In the genomic region with DNA sequence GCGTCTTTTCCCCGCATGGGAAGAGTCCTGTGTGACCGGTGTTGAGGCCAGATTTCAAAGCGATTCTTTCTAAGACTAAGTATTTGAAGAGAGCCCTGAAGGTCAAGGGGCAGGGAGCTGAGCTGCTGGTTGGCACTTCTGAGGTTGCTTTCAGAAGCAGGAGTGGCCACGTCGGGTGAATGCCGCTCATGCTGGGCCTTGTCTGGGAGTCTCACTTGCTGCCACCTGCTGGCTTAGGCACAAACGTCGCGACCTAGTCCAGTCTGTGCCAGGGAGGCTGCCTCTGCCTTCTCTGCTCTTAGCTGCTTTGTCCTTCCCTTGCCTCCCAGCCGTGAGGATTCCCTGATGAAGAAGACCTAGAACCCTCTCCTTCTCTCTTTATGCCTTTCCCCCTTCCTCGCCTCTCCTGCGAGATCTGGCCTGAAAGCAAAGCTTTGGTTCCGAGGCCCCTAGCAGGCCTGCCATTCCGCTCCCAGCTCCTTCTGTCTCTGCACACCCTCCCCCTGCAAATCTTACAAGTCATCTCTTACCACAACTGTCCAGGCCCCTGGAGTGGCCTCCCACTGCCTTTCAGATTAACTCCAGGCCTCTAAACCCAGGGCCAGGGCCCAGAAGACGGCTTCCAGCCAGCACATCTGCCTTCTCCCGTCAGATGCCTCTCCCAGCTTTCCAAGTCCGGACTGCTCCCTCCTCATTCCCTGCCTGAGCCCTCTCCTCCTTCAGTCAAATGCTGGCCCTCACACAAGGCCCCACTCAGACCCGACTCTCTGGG, we compare ENCODE assay signal across 8 cellular contexts. TPM values are rescaled to one million over a fixed set of nuclear protein-coding genes. Genes with fewer than 3 reads are reported as not detected.
DNase-seq lines count a peak whose midpoint lies in the region; ATAC-seq and TF ChIP-seq lines count a peak whose summit lies in the region.

No MANE protein-coding gene starts in this region.

- TF ChIP-seq EP300 in stomach (IDR thresholded peaks at IDR 0.05), result no peak

- H3K4me1 ChIP-seq in BLaER1 (peaks cover 46% of the 10 kb centered on the region), stomach (peaks cover 0 to 7% (median 3%) of the 10 kb centered on the region in 4 donors)

- H3K27me3 ChIP-seq in BLaER1 (no peaks in the 10 kb centered on the region), H7 (ENCODE audit: control insufficient read depth, insufficient read depth, low read length) (no peaks in the 10 kb centered on the region), stomach (no peaks in the 10 kb centered on the region)

- H3K36me3 ChIP-seq in BLaER1 (peaks cover 30% of the 10 kb centered on the region), H7 (replicated peaks; ENCODE audit: control insufficient read depth, insufficient read depth, low read length) (peaks cover 5% of the 10 kb centered on the region), stomach (peaks cover 5 to 83% (median 72%) of the 10 kb centered on the region in 4 donors)

- H3K9me3 ChIP-seq in BLaER1 (no peaks in the 10 kb centered on the region), stomach (no peaks in the 10 kb centered on the region)

- peak in 5 of 7 experiments; percentile 17 to 54 (median 29) for TF ChIP-seq CTCF in stomach (IDR thresholded peaks at IDR 0.05)

- H3K27ac ChIP-seq in BLaER1, result peak overlapping the region; percentile 88
- no peak overlapping the region for H3K27ac ChIP-seq in stomach

- ATAC-seq in GM19455 (IDR thresholded peaks at IDR 0.05; ENCODE audit: unreplicated experiment), result no peak

- H3K4me3 ChIP-seq in BLaER1 (no peak overlapping the region), H7 (ENCODE audit: insufficient read depth, low read depth, low read length) (no peak overlapping the region), stomach (no peak overlapping the region)

- DNase-seq in H7 (peak; percentile 81), SW480 (ENCODE audit: low spot score) (peak; percentile 39), cerebellar cortex (ENCODE audit: low spot score) (peak; percentile 42), lung microvascular endothelial cell (ENCODE audit: low read depth in 2 of 2) (peak; percentile 76 to 82), stomach (peak; percentile 72), NCI-H2029 (lab: John Stamatoyannopoulos, UW) (no peak)

- intact Hi-C loops in stomach (cut with DNase I; ENCODE audit: low total_unique reads), result no loop called here

- H4K20me1 ChIP-seq in BLaER1, result no peaks in the 10 kb centered on the region

- peak overlapping the region; percentile 85 for H3K4me2 ChIP-seq in BLaER1

- H3K9ac ChIP-seq in BLaER1, result peak overlapping the region; percentile 70

- TF ChIP-seq POLR2A in stomach (IDR thresholded peaks at IDR 0.05), result no peak

- WGBS in stomach, 5 donors, result 56 to 66% (median 60%) methylated on average over 19 of the region's 19 CpGs

RNA-seq across cellular contexts. Expression of gene CTNS, which starts 11.4 kb away (rescaled TPM):
- total RNA-seq in H7 (2014; rRNA removed; shearing (Covaris generic)), result 9.6 and 17.9 TPM in 2 replicates
- total RNA-seq in lung microvascular endothelial cell (13.3 and 23.4 TPM in 2 replicates), stomach (10 to 100 TPM; 10.5 to 74.5 (median 18.0) TPM)
- polyA plus RNA-seq in stomach, result 1 to 10 TPM; 4.0 to 9.2 (median 5.4) TPM

RNA-seq across cellular contexts. Expression of gene SHPK, which starts 11.9 kb away (rescaled TPM):
- total RNA-seq in H7 (2014; rRNA removed; shearing (Covaris generic)), result 22.9 and 27.0 TPM in 2 replicates
- total RNA-seq in lung microvascular endothelial cell (12.0 and 15.7 TPM in 2 replicates), stomach (10 to 100 TPM; 10.5 to 29.4 (median 12.3) TPM)
- polyA plus RNA-seq in stomach, result 1 to 10 TPM; 4.9 to 5.5 (median 5.1) TPM

RNA-seq across cellular contexts. Expression of gene TAX1BP3, which starts 20.4 kb away (rescaled TPM):
- total RNA-seq in H7 (2014; rRNA removed; shearing (Covaris generic)), result 116 and 122 TPM in 2 replicates
- total RNA-seq in lung microvascular endothelial cell (176 and 204 TPM in 2 replicates), stomach (100 to 1,000 TPM in 4 of 5 donors, 10 to 100 TPM in 1; 52.7 to 229 (median 108) TPM)
- polyA plus RNA-seq in stomach, result 100 to 1,000 TPM; 114 to 267 (median 235) TPM

RNA-seq across cellular contexts. Expression of gene EMC6, which starts 20.7 kb away (rescaled TPM):
- total RNA-seq in H7 (2014; rRNA removed; shearing (Covaris generic)), result 41.6 and 48.5 TPM in 2 replicates
- total RNA-seq in lung microvascular endothelial cell (13.9 and 18.3 TPM in 2 replicates), stomach (10 to 100 TPM in 2 of 5 donors, 1 to 10 TPM in 1, not detected in 2; 2.6 to 28.6 (median 19.1) TPM)
- 10 to 100 TPM; 60.2 to 75.6 (median 75.3) TPM for polyA plus RNA-seq in stomach

RNA-seq across cellular contexts. Expression of gene TRPV1, which starts 38.7 kb away (rescaled TPM):
- total RNA-seq in H7 (2014; rRNA removed; shearing (Covaris generic)), result 3.0 and 3.1 TPM in 2 replicates
- total RNA-seq in lung microvascular endothelial cell, result 0.44 and 0.79 TPM in 2 replicates
- 10 to 100 TPM in 4 of 5 donors, 1 to 10 TPM in 1; 3.9 to 71.8 (median 19.4) TPM for total RNA-seq in stomach
- 1 to 10 TPM in 2 of 3 donors, under 1 TPM in 1; 0.92 to 4.2 (median 3.1) TPM for polyA plus RNA-seq in stomach
